ENCODE assay signal across 1 cellular context in genomic region chr22:37270928-37271650, GRCh38.
A peak's percentile ranks its signal among the peaks of the same experiment; 100 is the strongest.
TF ChIP-seq lines count a peak whose summit lies in the region.

No MANE protein-coding gene starts in this region.

TF ChIP-seq in K562, 482 proteins besides CTCF, POLR2A, EP300 and RAD21 (continued from another document):
- no peak for TF ChIP-seq CLOCK (CRISPR knock-in tag; IDR thresholded peaks at IDR 0.05; ENCODE audit: borderline replicate concordance)
- TF ChIP-seq TRIM28 (IDR thresholded peaks at IDR 0.05), result no peak
- no peak for TF ChIP-seq DPF2 (IDR thresholded peaks at IDR 0.05)
- TF ChIP-seq PHB (CRISPR knock-in tag; IDR thresholded peaks at IDR 0.05), result no peak
- TF ChIP-seq ZNF253 (CRISPR knock-in tag; conservative IDR thresholded peaks at IDR 0.05), result no peak
- TF ChIP-seq SP2 (IDR thresholded peaks at IDR 0.05; ENCODE audit: extremely low read depth, low read depth, low read length, poor library complexity, severe bottlenecking), result no peak
- TF ChIP-seq PCBP2 (IDR thresholded peaks at IDR 0.05; ENCODE audit: low read depth, low read length, poor library complexity, severe bottlenecking), result no peak
- TF ChIP-seq KDM1A (IDR thresholded peaks at IDR 0.05), result peak in 1 of 2 experiments; percentile 20; a peak in 1 of 4 replicates
- peak; percentile 56 for TF ChIP-seq ZFP36 (IDR thresholded peaks at IDR 0.05; ENCODE audit: low read depth, low read length, partially characterized antibody)
- no peak for TF ChIP-seq GATA2 (CRISPR knock-in tag; IDR thresholded peaks at IDR 0.05)
- no peak for TF ChIP-seq THRAP3 (IDR thresholded peaks at IDR 0.05; ENCODE audit: borderline replicate concordance)
- peak; percentile 75 for TF ChIP-seq RBM25 (IDR thresholded peaks at IDR 0.05; ENCODE audit: low read depth, low read length, severe bottlenecking)
- TF ChIP-seq KHSRP (IDR thresholded peaks at IDR 0.05), result no peak
- TF ChIP-seq HDGF (IDR thresholded peaks at IDR 0.05), result no peak
- TF ChIP-seq, protein P1, sequence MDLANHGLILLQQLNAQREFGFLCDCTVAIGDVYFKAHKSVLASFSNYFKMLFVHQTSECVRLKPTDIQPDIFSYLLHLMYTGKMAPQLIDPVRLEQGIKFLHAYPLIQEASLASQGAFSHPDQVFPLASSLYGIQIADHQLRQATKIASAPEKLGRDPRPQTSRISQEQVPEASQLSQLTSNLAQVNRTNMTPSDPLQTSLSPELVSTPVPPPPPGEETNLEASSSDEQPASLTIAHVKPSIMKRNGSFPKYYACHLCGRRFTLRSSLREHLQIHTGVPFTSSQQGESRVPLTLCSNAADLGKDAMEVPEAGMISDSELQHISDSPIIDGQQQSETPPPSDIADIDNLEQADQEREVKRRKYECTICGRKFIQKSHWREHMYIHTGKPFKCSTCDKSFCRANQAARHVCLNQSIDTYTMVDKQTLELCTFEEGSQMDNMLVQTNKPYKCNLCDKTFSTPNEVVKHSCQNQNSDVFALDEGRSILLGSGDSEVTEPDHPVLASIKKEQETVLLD (IDR thresholded peaks at IDR 0.05), result no peak
- no peak for TF ChIP-seq WHSC1 (IDR thresholded peaks at IDR 0.05; ENCODE audit: low read length)
- TF ChIP-seq FOXP1 (CRISPR knock-in tag; IDR thresholded peaks at IDR 0.05), result no peak
- no peak for TF ChIP-seq KDM5B (IDR thresholded peaks at IDR 0.05; ENCODE audit: insufficient replicate concordance, low read depth, low read length)
- TF ChIP-seq ZNF561 (CRISPR knock-in tag; conservative IDR thresholded peaks at IDR 0.05), result no peak
